Comparison of ENCODE assay signal across 16 cellular contexts in genomic region chr1:43774359-43774758, GRCh38.
DNase-seq lines count a peak whose midpoint lies in the region; ATAC-seq and TF ChIP-seq lines count a peak whose summit lies in the region.
"Had no signal": no experiment of that assay in that cellular context is flagged by ENCODE, and none has a peak within 500 bp of the region (broad histone marks: within the 10 kb centered on the region; RNA-seq: fewer than 3 reads in every experiment).

No MANE protein-coding gene starts in this region.

- H3K9me3 Mint-ChIP-seq in HFFc6, result no peaks in the 10 kb centered on the region

- H3K27ac Mint-ChIP-seq in HFFc6, result peak overlapping the region; percentile 62
- H3K27ac Mint-ChIP-seq: nephron had no signal

- H3K27me3 Mint-ChIP-seq in HFFc6 (ENCODE audit: insufficient read depth), result no peaks in the 10 kb centered on the region
- H3K27me3 Mint-ChIP-seq: central memory CD8-positive, alpha-beta T cell had no signal

- peaks cover 11% of the 10 kb centered on the region for H3K4me1 ChIP-seq in A673 (ENCODE audit: insufficient read depth, low read length, poor library complexity, severe bottlenecking)
- H3K4me1 ChIP-seq in esophagus squamous epithelium, result peaks cover 0 to 7% (median 4%) of the 10 kb centered on the region in 3 donors
- H3K4me1 ChIP-seq: tibial nerve had no signal

- BruUV-seq in A673 (replicated peaks; lab: Mats Ljungman, UMichigan), result no TSS peak

- CTCF ChIA-PET in A673 (lab: Charles Lee), result interaction anchor here (0.6 to 0.7 kb wide), 2 partner anchors 13 to 160 kb away, joined by 3 to 7 read pairs; no protein-coding TSS in a partner anchor

- POLR2A ChIA-PET in A673 (lab: Charles Lee; ENCODE audit: low non-redundant PET), result no interaction called here

- H3K27me3 ChIP-seq in A673 (replicated peaks; ENCODE audit: insufficient read depth, low read depth, low read length, poor library complexity), result no peaks in the 10 kb centered on the region
- no peaks in the 10 kb centered on the region for H3K27me3 ChIP-seq in esophagus squamous epithelium
- H3K27me3 ChIP-seq: tibial nerve had no signal

- no peak for DNase-seq in A673 (ENCODE audit: low spot score)
- DNase-seq in HFFc6, result peak; percentile 36
- peak; percentile 19 for DNase-seq in T1000 (lab: John Stamatoyannopoulos, UW)
- DNase-seq in fibroblast of villous mesenchyme (ENCODE audit: low read depth), result peak; percentile 60
- DNase-seq in esophagus squamous epithelium (lab: John Stamatoyannopoulos, UW), result no peak
- no peak for DNase-seq in anterior cingulate cortex (lab: John Stamatoyannopoulos, UW)
- DNase-seq in caudate nucleus (lab: John Stamatoyannopoulos, UW), result no peak
- DNase-seq: DND-41; NCI-H1105; NCI-H510A; SHP77; stimulated activated CD4-positive, alpha-beta T cell treated with anti-CD3 and anti-CD28 coated beads, Interleukin-12 subunit alpha, Interleukin-12 subunit beta, amount 100 ng/mL, for 4 hours had no signal

- no peaks in the 10 kb centered on the region for H3K9me3 ChIP-seq in A673 (ENCODE audit: low read depth, low read length, poor library complexity, severe bottlenecking)
- H3K9me3 ChIP-seq in esophagus squamous epithelium, result no peaks in the 10 kb centered on the region
- H3K9me3 ChIP-seq: tibial nerve had no signal

- peaks cover 45% of the 10 kb centered on the region for H3K36me3 Mint-ChIP-seq in HFFc6 (ENCODE audit: low read depth)

- no peak for TF ChIP-seq POLR2A in esophagus squamous epithelium (IDR thresholded peaks at IDR 0.05)

- intact Hi-C loops in A673 (cut with micrococcal nuclease; ENCODE audit: unreplicated experiment), result no loop called here
- intact Hi-C loops in esophagus squamous epithelium (cut with DNase I), result no loop called here

- H3K4me3 ChIP-seq in A673 (ENCODE audit: low read depth, low read length, poor library complexity, severe bottlenecking), result no peak overlapping the region
- no peak overlapping the region for H3K4me3 ChIP-seq in fibroblast of villous mesenchyme (ENCODE audit: low read depth, low read length)
- no peak overlapping the region for H3K4me3 ChIP-seq in esophagus squamous epithelium
- H3K4me3 ChIP-seq: tibial nerve had no signal

- no peak for ATAC-seq in activated CD4-positive, CD25-positive, alpha-beta regulatory T cell treated with anti-CD3 and anti-CD28 coated beads, Interleukin-2, amount 50 U/mL, for 24 hours

- 17 to 51% methylated on average over 2 of the region's 2 CpGs for WGBS in esophagus squamous epithelium, 2 donors

- H3K36me3 ChIP-seq in A673 (ENCODE audit: insufficient read depth, low read length, poor library complexity, severe bottlenecking), result no peaks in the 10 kb centered on the region
- H3K36me3 ChIP-seq in esophagus squamous epithelium, result no peaks in the 10 kb centered on the region

- H3K4me3 Mint-ChIP-seq in HFFc6, result 0 out of 2 replicates have a peak overlapping the region, but pooled peaks have one; percentile 5
- H3K4me3 Mint-ChIP-seq: central memory CD8-positive, alpha-beta T cell; nephron had no signal

- TF ChIP-seq CTCF in A673 (conservative IDR thresholded peaks at IDR 0.05; ENCODE audit: low read depth, low read length) (no peak), HFFc6 (IDR thresholded peaks at IDR 0.05) (no peak), fibroblast of villous mesenchyme (IDR thresholded peaks at IDR 0.05; ENCODE audit: insufficient read depth, low read depth, low read length) (no peak), esophagus squamous epithelium (IDR thresholded peaks at IDR 0.05) (no peak)

- H3K27ac ChIP-seq in A673 (ENCODE audit: low read depth, low read length, poor library complexity, severe bottlenecking) (peak overlapping the region; percentile 20), esophagus squamous epithelium (no peak overlapping the region), caudate nucleus (ENCODE audit: low read depth, low read length) (no peak overlapping the region)
- H3K27ac ChIP-seq: tibial nerve had no signal

- H3K4me1 Mint-ChIP-seq in HFFc6 (ENCODE audit: low read depth), result peaks cover 36% of the 10 kb centered on the region
- H3K4me1 Mint-ChIP-seq: nephron had no signal

Comparison
In these comparisons a context has a peak if more than half of its experiments do, and no peak if none do; other contexts are left out.
1. DNase-seq: peak in HFFc6 (single experiment), T1000 (single experiment) and fibroblast of villous mesenchyme (single experiment); none in A673 (single experiment), esophagus squamous epithelium (single experiment), anterior cingulate cortex (0 of 58) and caudate nucleus (0 of 61).